ENCODE assay signal across 1 cellular context in the genomic region with DNA sequence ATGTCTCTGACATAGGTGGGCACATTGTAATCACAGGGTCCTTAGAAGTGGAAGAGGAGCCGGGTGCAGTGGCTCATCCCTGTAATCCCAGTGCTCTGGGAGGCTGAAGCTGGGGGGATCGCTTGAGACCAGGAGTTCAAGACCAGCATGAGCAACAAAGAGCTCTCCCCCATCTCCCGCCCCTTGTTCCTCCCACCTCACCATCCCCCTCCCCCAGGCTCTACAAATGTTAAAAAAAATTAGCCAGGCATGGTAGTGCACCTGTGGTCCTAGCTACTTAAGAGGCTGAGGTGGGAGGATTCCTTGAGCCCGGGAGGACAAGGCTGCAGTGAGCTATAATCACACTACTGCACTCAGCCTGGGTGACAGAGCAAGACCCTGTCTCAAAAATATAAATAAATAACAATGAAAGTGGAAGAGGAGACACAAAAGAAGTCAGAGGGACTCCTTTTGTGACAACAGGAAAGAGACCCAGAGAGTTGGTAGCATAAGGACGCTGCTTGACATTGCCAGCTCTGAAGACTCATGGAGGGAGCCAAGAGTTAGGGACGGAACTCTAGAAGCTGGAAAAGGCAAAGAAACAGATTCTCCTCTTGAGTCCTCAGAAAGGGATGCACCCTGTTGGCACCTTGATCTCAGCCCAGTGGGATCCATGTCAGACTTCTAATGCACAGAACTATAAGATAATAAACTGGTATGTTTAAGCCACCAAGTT.
TF ChIP-seq lines count a peak whose summit lies in the region.

No MANE protein-coding gene starts in this region.

TF ChIP-seq in WTC11, 78 proteins besides CTCF, POLR2A, EP300 and RAD21 (continued from another document):
- TF ChIP-seq, protein P1, sequence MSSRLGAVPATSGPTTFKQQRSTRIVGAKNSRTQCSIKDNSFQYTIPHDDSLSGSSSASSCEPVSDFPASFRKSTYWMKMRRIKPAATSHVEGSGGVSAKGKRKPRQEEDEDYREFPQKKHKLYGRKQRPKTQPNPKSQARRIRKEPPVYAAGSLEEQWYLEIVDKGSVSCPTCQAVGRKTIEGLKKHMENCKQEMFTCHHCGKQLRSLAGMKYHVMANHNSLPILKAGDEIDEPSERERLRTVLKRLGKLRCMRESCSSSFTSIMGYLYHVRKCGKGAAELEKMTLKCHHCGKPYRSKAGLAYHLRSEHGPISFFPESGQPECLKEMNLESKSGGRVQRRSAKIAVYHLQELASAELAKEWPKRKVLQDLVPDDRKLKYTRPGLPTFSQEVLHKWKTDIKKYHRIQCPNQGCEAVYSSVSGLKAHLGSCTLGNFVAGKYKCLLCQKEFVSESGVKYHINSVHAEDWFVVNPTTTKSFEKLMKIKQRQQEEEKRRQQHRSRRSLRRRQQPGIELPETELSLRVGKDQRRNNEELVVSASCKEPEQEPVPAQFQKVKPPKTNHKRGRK (CRISPR knock-in tag; IDR thresholded peaks at IDR 0.05; ENCODE audit: borderline replicate concordance) = no peak
